3 cellular contexts compared by ENCODE assay signal in the genomic region with DNA sequence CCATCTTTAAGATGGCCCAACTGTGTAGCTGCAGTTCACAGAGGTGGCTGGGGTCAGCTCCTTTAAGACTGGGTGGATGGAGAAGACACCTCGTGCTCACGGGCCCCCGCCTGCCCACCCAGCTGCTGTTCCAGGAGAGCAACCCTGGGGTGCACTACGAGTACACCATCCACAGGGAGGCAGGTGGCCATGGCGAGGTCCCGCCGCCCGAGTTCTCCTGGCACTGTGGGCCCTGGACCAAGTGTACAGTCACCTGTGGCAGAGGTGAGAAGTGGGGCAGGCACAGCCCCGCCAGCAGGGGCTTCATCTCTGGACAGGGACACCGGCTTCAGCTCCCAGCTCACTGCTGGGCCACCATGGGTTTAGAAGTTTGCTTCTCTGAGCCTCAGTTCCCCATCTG. TPM values are rescaled to one million over a fixed set of nuclear protein-coding genes. Genes with fewer than 3 reads are reported as not detected.
"Had no signal": no experiment of that assay in that cellular context is flagged by ENCODE, and none has a peak within 500 bp of the region (broad histone marks: within the 10 kb centered on the region; RNA-seq: fewer than 3 reads in every experiment).

No MANE protein-coding gene starts in this region.

RNA-seq across cellular contexts. Expression of a gene that starts 59.9 kb away (rescaled TPM):
- total RNA-seq: activated T-helper 17 cell treated with anti-CD3 and anti-CD28 coated beads, Interleukin-2, amount 50 U/mL, for 72 hours; activated T-helper 2 cell treated with anti-CD3 and anti-CD28 coated beads, Interferon-gamma antibody, Interleukin-2, Interleukin-4, amounts not matched to agents 10 μg/mL and 5 μg/mL and 100 μg/mL, durations not matched to agents 14 hours and 24 hours and 36 hours; ascending aorta had no signal
